ENCODE assay signal across 9 cellular contexts in genomic region chr10:27745719-27746363, GRCh38. TPM values are rescaled to one million over a fixed set of nuclear protein-coding genes. Genes with fewer than 3 reads are reported as not detected.
DNase-seq lines count a peak whose midpoint lies in the region; ATAC-seq, FAIRE-seq and TF ChIP-seq lines count a peak whose summit lies in the region.
"Had no signal": no experiment of that assay in that cellular context is flagged by ENCODE, and none has a peak within 500 bp of the region (broad histone marks: within the 10 kb centered on the region; RNA-seq: fewer than 3 reads in every experiment).

A gene with protein sequence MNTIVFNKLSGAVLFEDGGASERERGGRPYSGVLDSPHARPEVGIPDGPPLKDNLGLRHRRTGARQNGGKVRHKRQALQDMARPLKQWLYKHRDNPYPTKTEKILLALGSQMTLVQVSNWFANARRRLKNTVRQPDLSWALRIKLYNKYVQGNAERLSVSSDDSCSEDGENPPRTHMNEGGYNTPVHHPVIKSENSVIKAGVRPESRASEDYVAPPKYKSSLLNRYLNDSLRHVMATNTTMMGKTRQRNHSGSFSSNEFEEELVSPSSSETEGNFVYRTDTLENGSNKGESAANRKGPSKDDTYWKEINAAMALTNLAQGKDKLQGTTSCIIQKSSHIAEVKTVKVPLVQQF (minus strand): TSS chr10:27745819. CDS start chr10:27743415, 2,404 bp downstream.

- intact Hi-C loops in lower leg skin (cut with DNase I; ENCODE audit: low total_unique reads): loop anchor here (10.0 kb wide), 1 partner anchor 649 kb away; no protein-coding TSS in a partner anchor

- H3K9me3 ChIP-seq in NT2/D1 (ENCODE audit: insufficient read depth, low read length) (no peaks in the 10 kb centered on the region), HAP-1 (peaks cover 15% of the 10 kb centered on the region)

- H3K4me3 Mint-ChIP-seq in stimulated activated memory B cell treated with anti-CD40 and anti-IgM and Interleukin-4, amounts not matched to agents 10 μg/mL and 1 μg/mL and 100 μg/mL, for 72 hours: peak within 1 kb of the TSS; percentile 65

- peak within 1 kb of the TSS; percentile 29 for H3K27ac Mint-ChIP-seq in stimulated activated memory B cell treated with anti-CD40 and anti-IgM and Interleukin-4, amounts not matched to agents 10 μg/mL and 1 μg/mL and 100 μg/mL, for 72 hours

- peak; percentile 66 for DNase-seq in DMS53 treated with DMSO at 0.1 percent for 48 hours (lab: John Stamatoyannopoulos, UW; ENCODE audit: unreplicated experiment)
- no peak for DNase-seq in NT2/D1 (ENCODE audit: low read depth, low spot score)
- DNase-seq in bronchial epithelial cell (ENCODE audit: low read depth): no peak
- DNase-seq in lower leg skin (ENCODE audit: low spot score in 2 of 2): peak in 1 of 2 donors; percentile 93
- DNase-seq in NCI-H1436 treated with DMSO at 0.1 percent for 48 hours (lab: John Stamatoyannopoulos, UW): no peak
- no peak for DNase-seq in HAP-1 (ENCODE audit: low spot score in 2 of 2)
- no peak for DNase-seq in ureter (ENCODE audit: low spot score)

- in situ Hi-C loops in HAP-1 (cut with MboI; ENCODE audit: low sequenced_read_pairs): no loop called here

- H3K27me3 ChIP-seq in NT2/D1 (ENCODE audit: insufficient read depth, insufficient read length): peaks cover 81% of the 10 kb centered on the region
- peaks cover 47% of the 10 kb centered on the region for H3K27me3 ChIP-seq in bronchial epithelial cell (ENCODE audit: control insufficient read depth, insufficient read depth, low read length)
- H3K27me3 ChIP-seq in HAP-1 (ENCODE audit: low read depth): no peaks in the 10 kb centered on the region

- H3K9me3 Mint-ChIP-seq in stimulated activated memory B cell treated with anti-CD40 and anti-IgM and Interleukin-4, amounts not matched to agents 10 μg/mL and 1 μg/mL and 100 μg/mL, for 72 hours: no peaks in the 10 kb centered on the region

- H3K36me3 ChIP-seq in NT2/D1 (ENCODE audit: insufficient read depth, insufficient read length, low read length) (no peaks in the 10 kb centered on the region), bronchial epithelial cell (ENCODE audit: control insufficient read depth, insufficient read depth, low read length) (no peaks in the 10 kb centered on the region), HAP-1 (replicated peaks) (no peaks in the 10 kb centered on the region)

- TF ChIP-seq POLR2A in lower leg skin (IDR thresholded peaks at IDR 0.05): no peak

- no peak for ATAC-seq in stimulated activated memory B cell treated with anti-CD40 and anti-IgM and Interleukin-4, amounts not matched to agents 10 μg/mL and 1 μg/mL and 100 μg/mL, for 72 hours

- H3K27me3 Mint-ChIP-seq in stimulated activated memory B cell treated with anti-CD40 and anti-IgM and Interleukin-4, amounts not matched to agents 10 μg/mL and 1 μg/mL and 100 μg/mL, for 72 hours: peaks cover 54% of the 10 kb centered on the region

- no peak for FAIRE-seq in bronchial epithelial cell (lab: Jason Lieb, UNC)

- peak within 1 kb of the TSS; percentile 73 for H3K9ac ChIP-seq in NT2/D1 (ENCODE audit: insufficient read length, low read depth)

- no peak for TF ChIP-seq CTCF in bronchial epithelial cell (IDR thresholded peaks at IDR 0.05; ENCODE audit: insufficient read depth, low read length, severe bottlenecking)
- TF ChIP-seq CTCF in lower leg skin (IDR thresholded peaks at IDR 0.05): no peak

- WGBS in lower leg skin, 2 donors: 1 to 2% methylated on average over 26 to 43 of the region's 72 CpGs

- H3K4me1 ChIP-seq in NT2/D1 (ENCODE audit: insufficient read depth, insufficient read length): peaks cover 12% of the 10 kb centered on the region
- 0 out of 2 replicates have a peak, but pooled peaks cover 4% of the 10 kb centered on the region for H3K4me1 ChIP-seq in HAP-1

- H3K36me3 Mint-ChIP-seq in stimulated activated memory B cell treated with anti-CD40 and anti-IgM and Interleukin-4, amounts not matched to agents 10 μg/mL and 1 μg/mL and 100 μg/mL, for 72 hours: no peaks in the 10 kb centered on the region

- H3K4me3 ChIP-seq in NT2/D1 (ENCODE audit: insufficient read length, low read depth) (peak within 1 kb of the TSS; percentile 71), bronchial epithelial cell (ENCODE audit: low read depth, low read length) (peak within 1 kb of the TSS; percentile 5), lower leg skin (ENCODE audit: low read depth, poor library complexity, severe bottlenecking) (peak within 1 kb of the TSS; percentile 5), HAP-1 (no peak within 1 kb of the TSS)

- peaks cover 41% of the 10 kb centered on the region for H3K4me1 Mint-ChIP-seq in stimulated activated memory B cell treated with anti-CD40 and anti-IgM and Interleukin-4, amounts not matched to agents 10 μg/mL and 1 μg/mL and 100 μg/mL, for 72 hours

RNA-seq across cellular contexts. Expression of the gene that starts here (rescaled TPM):
- total RNA-seq in bronchial epithelial cell (1.8 and 2.3 TPM in 2 replicates), lower leg skin (1 to 10 TPM in 3 of 4 donors, under 1 TPM in 1; 0.84 to 1.3 (median 1.1) TPM), ureter (0.94 TPM)
- total RNA-seq: mononuclear cell had no signal
